In genomic region chr11:15768321-15768720, GRCh38 we compare ENCODE assay signal across 23 cellular contexts.
A peak's percentile ranks its signal among the peaks of the same experiment; 100 is the strongest.
DNase-seq lines count a peak whose midpoint lies in the region; ATAC-seq and TF ChIP-seq lines count a peak whose summit lies in the region.
"Had no signal": no experiment of that assay in that cellular context is flagged by ENCODE, and none has a peak within 500 bp of the region (broad histone marks: within the 10 kb centered on the region; RNA-seq: fewer than 3 reads in every experiment).

No MANE protein-coding gene starts in this region.

- intact Hi-C loops in esophagus muscularis mucosa (cut with DNase I), result no loop called here

- ATAC-seq in GM19035 (IDR thresholded peaks at IDR 0.05; ENCODE audit: unreplicated experiment), result no peak

- H3K36me3 ChIP-seq in esophagus muscularis mucosa (no peaks in the 10 kb centered on the region), mucosa of rectum (ENCODE audit: control insufficient read depth in 2 of 2, insufficient read depth in 2 of 2, low read length in 2 of 2) (no peaks in the 10 kb centered on the region), suprapubic skin (no peaks in the 10 kb centered on the region)

- TF ChIP-seq CTCF in VCaP (conservative IDR thresholded peaks at IDR 0.05) (no peak), esophagus muscularis mucosa (IDR thresholded peaks at IDR 0.05) (no peak), suprapubic skin (IDR thresholded peaks at IDR 0.05) (no peak)

- H3K9ac ChIP-seq in mucosa of rectum (ENCODE audit: low read depth in 1 of 2, low read length in 2 of 2), result no peak overlapping the region

- H3K9me3 ChIP-seq in esophagus muscularis mucosa (no peaks in the 10 kb centered on the region), mucosa of rectum (ENCODE audit: control insufficient read depth in 2 of 2, low read length in 2 of 2) (no peaks in the 10 kb centered on the region), suprapubic skin (no peaks in the 10 kb centered on the region)

- TF ChIP-seq EP300 in esophagus muscularis mucosa (IDR thresholded peaks at IDR 0.05), result no peak
- no peak for TF ChIP-seq EP300 in suprapubic skin (IDR thresholded peaks at IDR 0.05)

- TF ChIP-seq POLR2A in esophagus muscularis mucosa (IDR thresholded peaks at IDR 0.05; ENCODE audit: low read depth) (no peak), suprapubic skin (IDR thresholded peaks at IDR 0.05) (no peak)

- H3K4me1 ChIP-seq in esophagus muscularis mucosa (no peaks in the 10 kb centered on the region), mucosa of rectum (ENCODE audit: control insufficient read depth in 2 of 2, insufficient read depth in 2 of 2, low read length in 2 of 2) (peaks cover 9 to 32% of the 10 kb centered on the region in 2 donors), suprapubic skin (peaks cover 22% of the 10 kb centered on the region)

- H3K27ac ChIP-seq in VCaP, result peak overlapping the region; percentile 69
- H3K27ac ChIP-seq in esophagus muscularis mucosa (replicated peaks in 1 of 4), result no peak overlapping the region
- peak overlapping the region; percentile 87 to 93 for H3K27ac ChIP-seq in mucosa of rectum (ENCODE audit: low read depth in 2 of 2, low read length in 2 of 2)
- H3K27ac ChIP-seq in suprapubic skin, result peak overlapping the region; percentile 1
- H3K27ac ChIP-seq: SK-N-MC had no signal

- no peaks in the 10 kb centered on the region for H3K27me3 ChIP-seq in esophagus muscularis mucosa
- H3K27me3 ChIP-seq in mucosa of rectum (ENCODE audit: control insufficient read depth in 2 of 2, insufficient read depth in 2 of 2, low read length in 2 of 2), result no peaks in the 10 kb centered on the region
- H3K27me3 ChIP-seq in suprapubic skin, result no peaks in the 10 kb centered on the region

- no peak overlapping the region for H3K4me3 ChIP-seq in esophagus muscularis mucosa
- H3K4me3 ChIP-seq in mucosa of rectum (ENCODE audit: low read length in 2 of 2), result peak overlapping the region; percentile 53 to 66
- H3K4me3 ChIP-seq in suprapubic skin, result no peak overlapping the region
- H3K4me3 ChIP-seq: SK-N-MC had no signal

- WGBS in esophagus muscularis mucosa, result 95% methylated on average over 5 of the region's 5 CpGs
- WGBS in suprapubic skin, result 87% methylated on average over 5 of the region's 5 CpGs

- DNase-seq in esophagus muscularis mucosa (ENCODE audit: extremely low spot score) (peak; percentile 62), suprapubic skin (ENCODE audit: low spot score in 2 of 2) (no peak), EL (no peak), NCI-H146 treated with DMSO at 0.1 percent for 48 hours (lab: John Stamatoyannopoulos, UW; ENCODE audit: unreplicated experiment) (no peak)
- no peak for DNase-seq in activated T-cell treated with anti-CD3 and anti-CD28 coated beads, Interleukin-2, amount 50 U/mL, for 48 hours
- DNase-seq: C1 segment of cervical spinal cord; CD4-positive, alpha-beta memory T cell; COR-L47; DMS 273 treated with DMSO at 0.1 percent for 48 hours; DMS79; GF-D8; HCEC 1CT; NCI-H1048; NCI-H1417; NCI-H1694 treated with DMSO at 0.1 percent for 48 hours; NCI-H2081; NCI-H2227 treated with DMSO at 0.1 percent for 48 hours; NCI-H526 treated with DMSO at 0.1 percent for 48 hours; SIG-M5 had no signal

Comparison
In these comparisons a context has a peak if more than half of its experiments do, and no peak if none do; other contexts are left out.
1. H3K27ac ChIP-seq: peak in VCaP (single experiment), mucosa of rectum (2 of 2) and suprapubic skin (single experiment); none in esophagus muscularis mucosa (0 of 4).
2. H3K4me3 ChIP-seq: peak in mucosa of rectum (2 of 2); none in esophagus muscularis mucosa (0 of 4) and suprapubic skin (single experiment).